Comparison of ENCODE assay signal across 13 cellular contexts in genomic region chr19:47507924-47508553, GRCh38. TPM values are rescaled to one million over a fixed set of nuclear protein-coding genes. Genes with fewer than 3 reads are reported as not detected.
A peak's percentile ranks its signal among the peaks of the same experiment; 100 is the strongest.
DNase-seq lines count a peak whose midpoint lies in the region; ATAC-seq and TF ChIP-seq lines count a peak whose summit lies in the region.
"Had no signal": no experiment of that assay in that cellular context is flagged by ENCODE, and none has a peak within 500 bp of the region (broad histone marks: within the 10 kb centered on the region; RNA-seq: fewer than 3 reads in every experiment).

No MANE protein-coding gene starts in this region.

- H3K27me3 ChIP-seq in gastroesophageal sphincter (no peaks in the 10 kb centered on the region), gastrocnemius medialis (no peaks in the 10 kb centered on the region)

- in situ Hi-C loops in G401 (cut with HindIII; ENCODE audit: low sequenced_read_pairs) (no loop called here), gastrocnemius medialis (cut with MboI; ENCODE audit: low sequenced_read_pairs in 4 of 4) (no loop called here)

- peaks cover 0 to 28% of the 10 kb centered on the region in 2 donors for H3K36me3 ChIP-seq in gastroesophageal sphincter
- peaks cover 0 to 11% of the 10 kb centered on the region in 2 donors for H3K36me3 ChIP-seq in gastrocnemius medialis

- 100% methylated on average over 1 of the region's 11 CpGs; no CpG with 5 or more reads in 1 of the 2 donors for WGBS in gastroesophageal sphincter (ENCODE audit: low coverage in 1 of 2), 2 donors

- ATAC-seq in gastroesophageal sphincter (no peak), gastrocnemius medialis (no peak)
- ATAC-seq in activated CD4-positive, CD25-positive, alpha-beta regulatory T cell treated with anti-CD3 and anti-CD28 coated beads, Interleukin-2, amount 50 U/mL, for 24 hours = no peak
- ATAC-seq: stimulated activated naive CD8-positive, alpha-beta T cell treated with anti-CD3 and anti-CD28 coated beads, Interleukin-15, amount 100 ng/mL, for 72 hours had no signal

- H3K27ac ChIP-seq in gastroesophageal sphincter = peak overlapping the region in 3 of 4 donors; percentile 38 to 99 (median 59)
- H3K27ac ChIP-seq in gastrocnemius medialis = peak overlapping the region; percentile 96 to 100 (median 99)

- TF ChIP-seq CTCF in gastroesophageal sphincter (IDR thresholded peaks at IDR 0.05) (no peak), gastrocnemius medialis (IDR thresholded peaks at IDR 0.05 in 4 of 5, conservative IDR thresholded peaks at IDR 0.05 in 1 of 5) (no peak)

- H3K4me3 ChIP-seq in gastroesophageal sphincter = no peak overlapping the region
- H3K4me3 ChIP-seq in gastrocnemius medialis = no peak overlapping the region

- TF ChIP-seq POLR2A in gastroesophageal sphincter (IDR thresholded peaks at IDR 0.05) (no peak), gastrocnemius medialis (IDR thresholded peaks at IDR 0.05) (no peak)

- intact Hi-C loops in gastrocnemius medialis (cut with DNase I; ENCODE audit: low total_unique reads) = no loop called here

- TF ChIP-seq EP300 in gastroesophageal sphincter (IDR thresholded peaks at IDR 0.05) = no peak

- H3K9me3 ChIP-seq in gastroesophageal sphincter (no peaks in the 10 kb centered on the region), gastrocnemius medialis (no peaks in the 10 kb centered on the region)

- DNase-seq in G401 (ENCODE audit: low spot score) (peak; percentile 94), NCI-H2227 treated with DMSO at 0.1 percent for 48 hours (lab: John Stamatoyannopoulos, UW) (peak; percentile 37), gastrocnemius medialis (peak in 1 of 2 donors; percentile 43)
- DNase-seq in activated CD4-positive, alpha-beta T cell treated with anti-CD3 and anti-CD28 coated beads, Interleukin-2, amount 50 U/mL, for 4 hours = no peak
- no peak for DNase-seq in activated naive CD4-positive, alpha-beta T cell treated with Interleukin-2 at 50 U/mL for 16 hours
- DNase-seq: COR-L47; NCI-H1930; stimulated activated naive CD8-positive, alpha-beta T cell treated with anti-CD3 and anti-CD28 coated beads, Interleukin-15, amount 100 ng/mL, for 72 hours had no signal

- H3K4me1 ChIP-seq in gastroesophageal sphincter (peaks cover 7 to 72% (median 57%) of the 10 kb centered on the region in 3 donors), gastrocnemius medialis (peaks cover 90 to 99% of the 10 kb centered on the region in 2 donors)

RNA-seq across cellular contexts. Expression of gene NAPA, which starts 6.8 kb away (rescaled TPM):
- 54.7 and 75.9 TPM in 2 replicates for total RNA-seq in G401 (2014; rRNA removed; shearing (Covaris generic))
- total RNA-seq in gastroesophageal sphincter (100 to 1,000 TPM in 2 of 4 donors, 10 to 100 TPM in 2; 95.9 to 134 (median 112) TPM), gastrocnemius medialis (100 to 1,000 TPM; 127 to 272 (median 212) TPM)

RNA-seq across cellular contexts. Expression of gene KPTN, which starts 24.0 kb away (rescaled TPM):
- 31.5 and 44.5 TPM in 2 replicates for total RNA-seq in G401 (2014; rRNA removed; shearing (Covaris generic))
- 1 to 10 TPM; 2.4 to 4.3 (median 3.4) TPM for total RNA-seq in gastroesophageal sphincter
- 1 to 10 TPM in 3 of 4 donors, under 1 TPM in 1; 0.91 to 6.4 (median 3.9) TPM for total RNA-seq in gastrocnemius medialis

RNA-seq across cellular contexts. Expression of gene SLC8A2, which starts 36.3 kb away (rescaled TPM):
- total RNA-seq in G401 (2014; rRNA removed; shearing (Covaris generic)) = 3.5 and 3.8 TPM in 2 replicates
- 10 to 100 TPM in 1 of 4 donors, 1 to 10 TPM in 3; 6.5 to 19.9 (median 9.5) TPM for total RNA-seq in gastroesophageal sphincter
- not detected for total RNA-seq in gastrocnemius medialis
- total RNA-seq: epithelial cell of proximal tubule; pulmonary artery endothelial cell; T-helper 1 cell treated with Interleukin-12 subunit alpha and Interleukin-12 subunit beta and Interleukin-4 antibody, amounts not matched to agents 30 ng/mL and 1 ng/mL, for 36 hours had no signal

Comparison
In these comparisons a context has a peak if more than half of its experiments do, and no peak if none do; other contexts are left out.
1. DNase-seq: peak in G401 (single experiment) and NCI-H2227 treated with DMSO at 0.1 percent for 48 hours (single experiment); none in activated CD4-positive, alpha-beta T cell treated with anti-CD3 and anti-CD28 coated beads, Interleukin-2, amount 50 U/mL, for 4 hours (0 of 2) and activated naive CD4-positive, alpha-beta T cell treated with Interleukin-2 at 50 U/mL for 16 hours (single experiment).